ENCODE assay signal across 22 cellular contexts in genomic region chr13:47111499-47111898, GRCh38.
DNase-seq lines count a peak whose midpoint lies in the region; ATAC-seq, FAIRE-seq and TF ChIP-seq lines count a peak whose summit lies in the region.
"Had no signal": no experiment of that assay in that cellular context is flagged by ENCODE, and none has a peak within 500 bp of the region (broad histone marks: within the 10 kb centered on the region; RNA-seq: fewer than 3 reads in every experiment).

No MANE protein-coding gene starts in this region.

- H4K5ac ChIP-seq in H1 (ENCODE audit: insufficient read length, low read depth, low read length), result no peak overlapping the region

- no peak overlapping the region for H3K27ac Mint-ChIP-seq in GM23338

- H3K4me3 Mint-ChIP-seq in GM23338, result no peak overlapping the region

- no peak for ATAC-seq in GM23338
- no peak for ATAC-seq in PC-3
- ATAC-seq in HG03342 (IDR thresholded peaks at IDR 0.05; ENCODE audit: unreplicated experiment), result no peak
- ATAC-seq: A549, Right ventricle myocardium inferior had no signal

- intact Hi-C loops in PC-3 (cut with micrococcal nuclease), result loop anchor here (10.0 kb wide), 1 partner anchor 207 kb away; no protein-coding TSS in a partner anchor

- no peaks in the 10 kb centered on the region for H3K23me2 ChIP-seq in H1 (ENCODE audit: low read depth, low read length)

- CTCF ChIA-PET in PC-3 (lab: Charles Lee), result no interaction called here
- CTCF ChIA-PET in H1 (lab: Charles Lee; ENCODE audit: partially characterized antibody), result no interaction called here

- H3K18ac ChIP-seq in H1 (ENCODE audit: extremely low read depth, low read length) (peak overlapping the region; percentile 15; the same call in 1 of the 2 replicates), neuronal stem cell (ENCODE audit: low read length) (no peak overlapping the region)

- H3K79me1 ChIP-seq in H1 (ENCODE audit: low read depth, low read length), result no peaks in the 10 kb centered on the region
- H3K79me1 ChIP-seq in neuronal stem cell (ENCODE audit: low read depth, low read length), result no peaks in the 10 kb centered on the region

- H2BK12ac ChIP-seq in H1 (ENCODE audit: low read depth, low read length), result no peak overlapping the region
- H2BK12ac ChIP-seq in neuronal stem cell (ENCODE audit: low read length), result no peak overlapping the region

- TF ChIP-seq POLR2A in H1 (IDR thresholded peaks at IDR 0.05; ENCODE audit: control extremely low read depth in 1 of 2, low read depth in 2 of 2, low read length in 2 of 2), result no peak

- peaks cover 4% of the 10 kb centered on the region; the same call in 2 of the 3 replicates for H3K36me3 Mint-ChIP-seq in GM23338 (ENCODE audit: low read depth)

- DNase-seq in GM23338 (ENCODE audit: low spot score) (no peak), PC-3 (no peak), H1 (ENCODE audit: low read depth in 1 of 2, low spot score in 2 of 2) (no peak), neuronal stem cell (ENCODE audit: low spot score) (no peak), epidermal melanocyte (ENCODE audit: insufficient read length, low spot score) (no peak), KBM-7 (no peak), NCI-H2107 treated with DMSO at 0.1 percent for 48 hours (lab: John Stamatoyannopoulos, UW; ENCODE audit: unreplicated experiment) (no peak)
- DNase-seq: BE2C; DMS79; MM.1S; NCI-H1092 treated with DMSO at 0.1 percent for 48 hours; NCI-H1436 treated with DMSO at 0.1 percent for 48 hours; NCI-H2029; NCI-H226; NCI-H510A treated with DMSO at 0.1 percent for 48 hours; NCI-H748 treated with DMSO at 0.1 percent for 48 hours; NK-92 treated with Interleukin-12 subunit alpha and Interleukin-12 subunit beta, amount 100 ng/mL, for 24 hours had no signal

- no peak overlapping the region for H2AK5ac ChIP-seq in H1 (ENCODE audit: low read depth, low read length)
- no peak overlapping the region for H2AK5ac ChIP-seq in neuronal stem cell (ENCODE audit: low read depth, low read length)

- H4K8ac ChIP-seq in H1 (ENCODE audit: extremely low read depth, insufficient read depth, low read length), result no peak overlapping the region
- H4K8ac ChIP-seq in neuronal stem cell (ENCODE audit: low read depth, low read length), result no peak overlapping the region

- H3K4ac ChIP-seq in H1 (replicated peaks; ENCODE audit: insufficient read length, low read depth, low read length), result no peak overlapping the region
- no peak overlapping the region for H3K4ac ChIP-seq in neuronal stem cell (ENCODE audit: low read length)

- no peak for TF ChIP-seq RAD21 in H1 (IDR thresholded peaks at IDR 0.05 in 1 of 2, conservative IDR thresholded peaks at IDR 0.05 in 1 of 2; ENCODE audit: low read depth in 2 of 2, low read length in 2 of 2)

- peak overlapping the region; percentile 35; the same call in 1 of the 2 replicates for H2AFZ ChIP-seq in GM23338
- peak overlapping the region; percentile 33 for H2AFZ ChIP-seq in PC-3 (ENCODE audit: low read length)
- peak overlapping the region; percentile 41; the same call in 1 of the 2 replicates for H2AFZ ChIP-seq in H1 (ENCODE audit: low read length)
- H2AFZ ChIP-seq in neuronal stem cell (ENCODE audit: low read length), result no peak overlapping the region

- H2BK120ac ChIP-seq in H1 (replicated peaks; ENCODE audit: low read depth, low read length), result no peak overlapping the region
- H2BK120ac ChIP-seq in neuronal stem cell (ENCODE audit: low read depth, low read length), result no peak overlapping the region

- H3K4me2 ChIP-seq in GM23338 (no peak overlapping the region), PC-3 (ENCODE audit: low read length) (peak overlapping the region; percentile 66; the same call in 1 of the 2 replicates), H1 (ENCODE audit: insufficient read depth in 1 of 2, low read depth in 2 of 2, low read length in 2 of 2) (no peak overlapping the region), neuronal stem cell (ENCODE audit: insufficient read depth, low read length, poor library complexity, severe bottlenecking) (no peak overlapping the region)
- H3K4me2 ChIP-seq: A549 had no signal

- no peaks in the 10 kb centered on the region for H3K36me3 ChIP-seq in GM23338 (ENCODE audit: insufficient read depth)
- no peaks in the 10 kb centered on the region for H3K36me3 ChIP-seq in PC-3 (ENCODE audit: low read depth, low read length)
- H3K36me3 ChIP-seq in H1 (ENCODE audit: control insufficient read depth in 2 of 4, insufficient read depth in 4 of 4, low read length in 3 of 4), result no peaks in the 10 kb centered on the region
- no peaks in the 10 kb centered on the region for H3K36me3 ChIP-seq in neuronal stem cell (replicated peaks in 1 of 2; ENCODE audit: control insufficient read depth in 2 of 2, insufficient read depth in 2 of 2, low read length in 2 of 2)
- H3K36me3 ChIP-seq: BE2C, HAP-1 had no signal

- H3K4me1 ChIP-seq in GM23338 (ENCODE audit: insufficient read depth), result peaks cover 16% of the 10 kb centered on the region
- H3K4me1 ChIP-seq in PC-3 (ENCODE audit: insufficient read depth, low read length), result peaks cover 57% of the 10 kb centered on the region
- H3K4me1 ChIP-seq in H1 (replicated peaks in 1 of 4; ENCODE audit: control insufficient read depth in 3 of 4, insufficient read depth in 4 of 4, low read length in 3 of 4), result peaks cover 0 to 22% (median 5%) of the 10 kb centered on the region in 4 experiments; a peak in 5 of 7 replicates
- peaks cover 0 to 6% of the 10 kb centered on the region in 2 donors for H3K4me1 ChIP-seq in neuronal stem cell (ENCODE audit: control insufficient read depth in 2 of 2, insufficient read depth in 1 of 2, low read depth in 1 of 2, low read length in 2 of 2)
- H3K4me1 ChIP-seq: A549, BE2C, HAP-1 had no signal

- POLR2A ChIA-PET in PC-3 (lab: Charles Lee; ENCODE audit: unreplicated experiment), result no interaction called here
- POLR2A ChIA-PET in H1 (lab: Charles Lee; ENCODE audit: partially characterized antibody), result no interaction called here

- H3K27me3 Mint-ChIP-seq in GM23338 (ENCODE audit: insufficient read depth, low read depth, poor library complexity), result peaks cover 3% of the 10 kb centered on the region

- H4K91ac ChIP-seq in H1 (replicated peaks; ENCODE audit: insufficient read length, low read length) (no peak overlapping the region), neuronal stem cell (ENCODE audit: low read depth, low read length, poor library complexity) (no peak overlapping the region)

- H3K56ac ChIP-seq in H1 (replicated peaks; ENCODE audit: insufficient read length, low read depth, low read length), result no peak overlapping the region

- H3K27ac ChIP-seq in GM23338 (ENCODE audit: low read depth) (no peak overlapping the region), PC-3 (ENCODE audit: low read length) (peak overlapping the region; percentile 94), H1 (ENCODE audit: low read depth, low read length) (no peak overlapping the region), neuronal stem cell (replicated peaks; ENCODE audit: low read length) (no peak overlapping the region)
- H3K27ac ChIP-seq: A549 had no signal

- H2BK20ac ChIP-seq in H1 (ENCODE audit: low read length), result no peak overlapping the region

- no peak overlapping the region for H2BK15ac ChIP-seq in H1 (ENCODE audit: low read length)
- peak overlapping the region; percentile 38 for H2BK15ac ChIP-seq in neuronal stem cell (ENCODE audit: low read length)

- peaks cover 8% of the 10 kb centered on the region; the same call in 2 of the 3 replicates for H3K9me3 Mint-ChIP-seq in GM23338

- TF ChIP-seq CTCF in GM23338 (conservative IDR thresholded peaks at IDR 0.05; ENCODE audit: low read depth in 2 of 2) (no peak), PC-3 (conservative IDR thresholded peaks at IDR 0.05; ENCODE audit: low read depth, low read length) (no peak), H1 (IDR thresholded peaks at IDR 0.05; ENCODE audit: control extremely low read depth in 1 of 3, insufficient read depth in 1 of 3, low read depth in 1 of 3, low read length in 3 of 3) (no peak)

- H3K79me2 ChIP-seq in GM23338 (replicated peaks; ENCODE audit: insufficient read depth) (no peaks in the 10 kb centered on the region), PC-3 (ENCODE audit: low read length) (no peaks in the 10 kb centered on the region), H1 (ENCODE audit: control insufficient read depth in 1 of 2, insufficient read depth in 2 of 2, low read length in 2 of 2) (no peaks in the 10 kb centered on the region)

- TF ChIP-seq EP300 in H1 (IDR thresholded peaks at IDR 0.05; ENCODE audit: borderline replicate concordance in 1 of 2, low read depth in 2 of 2, low read length in 2 of 2), result no peak

- in situ Hi-C loops in KBM-7 (cut with MboI; ENCODE audit: low pct_unique_long_range_greater_than_20kb, low sequenced_read_pairs), result no loop called here

- H4K20me1 ChIP-seq in GM23338 (replicated peaks; ENCODE audit: insufficient read depth), result no peaks in the 10 kb centered on the region
- no peaks in the 10 kb centered on the region for H4K20me1 ChIP-seq in PC-3 (ENCODE audit: low read length)
- no peaks in the 10 kb centered on the region for H4K20me1 ChIP-seq in H1 (replicated peaks in 1 of 2; ENCODE audit: control insufficient read depth in 1 of 2, insufficient read depth in 2 of 2, low read length in 2 of 2)

- no peaks in the 10 kb centered on the region for H3K9me3 ChIP-seq in PC-3 (ENCODE audit: low read length)
- H3K9me3 ChIP-seq in H1 (ENCODE audit: insufficient read depth in 2 of 2, low read depth in 1 of 2, low read length in 1 of 2), result no peaks in the 10 kb centered on the region
- no peaks in the 10 kb centered on the region for H3K9me3 ChIP-seq in neuronal stem cell (replicated peaks in 1 of 2; ENCODE audit: control insufficient read depth in 2 of 2, insufficient read depth in 1 of 2, low read depth in 1 of 2, low read length in 2 of 2)
- H3K9me3 ChIP-seq: A549, BE2C, HAP-1 had no signal

- no peak overlapping the region for H2BK5ac ChIP-seq in H1 (ENCODE audit: low read depth, low read length)
- no peak overlapping the region for H2BK5ac ChIP-seq in neuronal stem cell (ENCODE audit: low read length)

- no peak overlapping the region for H3K14ac ChIP-seq in H1 (ENCODE audit: insufficient read length)
- H3K14ac ChIP-seq in neuronal stem cell (ENCODE audit: low read length), result no peak overlapping the region

- no peaks in the 10 kb centered on the region for H3K9me2 ChIP-seq in GM23338 (ENCODE audit: insufficient read depth)
- no peaks in the 10 kb centered on the region for H3K9me2 ChIP-seq in PC-3 (replicated peaks; ENCODE audit: low read length)

- BruUV-seq in PC-3 (replicated peaks; lab: Mats Ljungman, UMichigan), result no TSS peak

- no peaks in the 10 kb centered on the region for H3K27me3 ChIP-seq in GM23338 (ENCODE audit: insufficient read depth)
- no peaks in the 10 kb centered on the region for H3K27me3 ChIP-seq in PC-3 (ENCODE audit: low read length)
- no peaks in the 10 kb centered on the region for H3K27me3 ChIP-seq in H1 (replicated peaks in 1 of 4; ENCODE audit: control insufficient read depth in 3 of 4, extremely low read depth in 1 of 4, insufficient read depth in 3 of 4, low read length in 3 of 4)
- H3K27me3 ChIP-seq in neuronal stem cell (ENCODE audit: control insufficient read depth in 3 of 3, insufficient read depth in 3 of 3, low read depth in 1 of 3, low read length in 3 of 3), result no peaks in the 10 kb centered on the region
- H3K27me3 ChIP-seq: BE2C had no signal

- H3K4me1 Mint-ChIP-seq in GM23338, result peaks cover 40% of the 10 kb centered on the region

- 90% methylated on average over 3 of the region's 3 CpGs; no CpG with 5 or more reads in 1 of the 2 experiments for WGBS in H1 (ENCODE audit: extremely low coverage in 1 of 2, insufficient coverage in 1 of 2, insufficient read length in 1 of 2, insufficient replicate concordance in 2 of 2, low coverage in 1 of 2, low lambda C conversion rate in 2 of 2, missing lambda C conversion rate in 1 of 2), 2 experiments
- WGBS in neuronal stem cell (ENCODE audit: extremely low coverage in 2 of 2, insufficient read length in 2 of 2, insufficient replicate concordance in 1 of 2), 2 donors, result no CpG with 5 or more reads among the region's 3 CpGs

- peak overlapping the region; percentile 77 for H3K9ac ChIP-seq in PC-3 (ENCODE audit: low read length)
- H3K9ac ChIP-seq in H1 (replicated peaks in 1 of 4; ENCODE audit: extremely low read depth in 1 of 4, low read depth in 3 of 4, low read length in 3 of 4), result no peak overlapping the region
- no peak overlapping the region for H3K9ac ChIP-seq in neuronal stem cell (ENCODE audit: low read depth, low read length, poor library complexity)

- FAIRE-seq in H1 (lab: Jason Lieb, UNC), result no peak
- FAIRE-seq: A549, HTR-8/SVneo had no signal

- H3K4me3 ChIP-seq in GM23338 (no peak overlapping the region), PC-3 (ENCODE audit: low read length) (no peak overlapping the region), H1 (ENCODE audit: extremely low read depth in 1 of 4, insufficient read depth in 2 of 4, low read depth in 3 of 4, low read length in 4 of 4) (no peak overlapping the region), neuronal stem cell (ENCODE audit: low read length in 2 of 2) (no peak overlapping the region)
- H3K4me3 ChIP-seq: A549, HAP-1 had no signal

- no peak overlapping the region for H3K23ac ChIP-seq in H1 (ENCODE audit: insufficient read length)
- H3K23ac ChIP-seq in neuronal stem cell (ENCODE audit: low read depth, low read length, poor library complexity), result no peak overlapping the region

- H3F3A ChIP-seq in GM23338 (replicated peaks; ENCODE audit: low read depth) (no peaks in the 10 kb centered on the region), PC-3 (ENCODE audit: low read length, unreplicated experiment) (peaks cover 4% of the 10 kb centered on the region)
